In the genomic region with DNA sequence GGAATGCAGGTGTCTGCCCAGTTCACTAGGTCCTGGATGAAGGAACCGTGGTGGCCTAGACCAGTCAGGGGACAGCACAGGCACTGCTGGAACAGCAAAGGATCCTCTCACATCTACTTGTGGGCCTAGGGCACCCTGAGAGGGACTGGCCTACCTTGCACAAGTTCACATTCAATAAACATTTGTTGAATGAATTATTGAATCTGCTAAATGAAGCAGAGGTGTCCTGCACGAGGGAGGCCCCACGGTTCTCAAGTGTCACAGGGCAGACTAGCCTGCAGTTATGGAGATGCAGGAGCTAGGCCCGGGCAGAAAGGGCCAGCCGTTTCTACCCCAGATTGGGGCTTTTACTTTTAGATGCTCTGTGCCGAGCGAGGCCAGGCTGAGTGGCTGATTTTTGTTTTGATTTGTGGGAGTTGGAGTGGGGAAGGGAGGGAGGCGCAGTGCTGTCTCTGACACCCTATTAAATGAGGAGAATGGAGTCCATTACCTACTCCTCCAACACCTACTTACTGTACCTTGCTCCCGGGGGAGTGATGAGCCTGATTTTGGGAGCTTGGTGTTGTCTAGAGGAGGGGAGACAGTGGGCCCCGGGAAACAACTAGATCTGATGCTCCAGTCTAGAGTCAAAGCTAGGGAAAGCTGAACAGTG, we compare ENCODE assay signal across 2 cellular contexts.
TF ChIP-seq lines count a peak whose summit lies in the region.

No MANE protein-coding gene starts in this region.

TF ChIP-seq in SK-N-SH, 30 proteins besides CTCF, POLR2A, EP300 and RAD21:
- TF ChIP-seq JUND (IDR thresholded peaks at IDR 0.05) (no peak), ZBTB33 (IDR thresholded peaks at IDR 0.05; ENCODE audit: borderline replicate concordance, low read depth) (no peak), GATA2 (CRISPR knock-in tag; IDR thresholded peaks at IDR 0.05) (no peak), GABPA (IDR thresholded peaks at IDR 0.05; ENCODE audit: low read depth) (no peak), TCF12 (IDR thresholded peaks at IDR 0.05) (no peak), RCOR1 (IDR thresholded peaks at IDR 0.05; ENCODE audit: low read length) (no peak), SIN3A (IDR thresholded peaks at IDR 0.05; ENCODE audit: borderline replicate concordance, low read depth, low read length) (no peak), CHD2 (IDR thresholded peaks at IDR 0.05; ENCODE audit: low read length, partially characterized antibody) (no peak)

TF ChIP-seq in SK-N-SH treated with all-trans-retinoic acid at 6 μM for 48 hours, 23 proteins besides CTCF, POLR2A, EP300 and RAD21:
- no peak for TF ChIP-seq TOX (CRISPR knock-in tag; IDR thresholded peaks at IDR 0.05; ENCODE audit: borderline replicate concordance)
- no peak for TF ChIP-seq OSR1 (CRISPR knock-in tag; IDR thresholded peaks at IDR 0.05)
- no peak for TF ChIP-seq BACH2 (CRISPR knock-in tag; IDR thresholded peaks at IDR 0.05; ENCODE audit: borderline replicate concordance)
- TF ChIP-seq TCF4 (CRISPR knock-in tag; IDR thresholded peaks at IDR 0.05; ENCODE audit: borderline replicate concordance) = no peak
- TF ChIP-seq ZC3H10 (CRISPR knock-in tag; IDR thresholded peaks at IDR 0.05) = no peak
- no peak for TF ChIP-seq POU6F1 (CRISPR knock-in tag; IDR thresholded peaks at IDR 0.05; ENCODE audit: borderline replicate concordance, low read depth)
- no peak for TF ChIP-seq CREB5 (CRISPR knock-in tag; IDR thresholded peaks at IDR 0.05; ENCODE audit: low read depth)
- no peak for TF ChIP-seq SNAI2 (CRISPR knock-in tag; IDR thresholded peaks at IDR 0.05)
- no peak for TF ChIP-seq RARB (CRISPR knock-in tag; IDR thresholded peaks at IDR 0.05)
- no peak for TF ChIP-seq CSDC2 (CRISPR knock-in tag; IDR thresholded peaks at IDR 0.05)
- TF ChIP-seq GLIS3 (CRISPR knock-in tag; IDR thresholded peaks at IDR 0.05) = no peak
- TF ChIP-seq ESRRG (CRISPR knock-in tag; IDR thresholded peaks at IDR 0.05) = no peak
- TF ChIP-seq ISL1 (CRISPR knock-in tag; IDR thresholded peaks at IDR 0.05) = no peak
- TF ChIP-seq, protein P1, sequence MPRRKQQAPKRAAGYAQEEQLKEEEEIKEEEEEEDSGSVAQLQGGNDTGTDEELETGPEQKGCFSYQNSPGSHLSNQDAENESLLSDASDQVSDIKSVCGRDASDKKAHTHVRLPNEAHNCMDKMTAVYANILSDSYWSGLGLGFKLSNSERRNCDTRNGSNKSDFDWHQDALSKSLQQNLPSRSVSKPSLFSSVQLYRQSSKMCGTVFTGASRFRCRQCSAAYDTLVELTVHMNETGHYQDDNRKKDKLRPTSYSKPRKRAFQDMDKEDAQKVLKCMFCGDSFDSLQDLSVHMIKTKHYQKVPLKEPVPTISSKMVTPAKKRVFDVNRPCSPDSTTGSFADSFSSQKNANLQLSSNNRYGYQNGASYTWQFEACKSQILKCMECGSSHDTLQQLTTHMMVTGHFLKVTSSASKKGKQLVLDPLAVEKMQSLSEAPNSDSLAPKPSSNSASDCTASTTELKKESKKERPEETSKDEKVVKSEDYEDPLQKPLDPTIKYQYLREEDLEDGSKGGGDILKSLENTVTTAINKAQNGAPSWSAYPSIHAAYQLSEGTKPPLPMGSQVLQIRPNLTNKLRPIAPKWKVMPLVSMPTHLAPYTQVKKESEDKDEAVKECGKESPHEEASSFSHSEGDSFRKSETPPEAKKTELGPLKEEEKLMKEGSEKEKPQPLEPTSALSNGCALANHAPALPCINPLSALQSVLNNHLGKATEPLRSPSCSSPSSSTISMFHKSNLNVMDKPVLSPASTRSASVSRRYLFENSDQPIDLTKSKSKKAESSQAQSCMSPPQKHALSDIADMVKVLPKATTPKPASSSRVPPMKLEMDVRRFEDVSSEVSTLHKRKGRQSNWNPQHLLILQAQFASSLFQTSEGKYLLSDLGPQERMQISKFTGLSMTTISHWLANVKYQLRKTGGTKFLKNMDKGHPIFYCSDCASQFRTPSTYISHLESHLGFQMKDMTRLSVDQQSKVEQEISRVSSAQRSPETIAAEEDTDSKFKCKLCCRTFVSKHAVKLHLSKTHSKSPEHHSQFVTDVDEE (CRISPR knock-in tag; IDR thresholded peaks at IDR 0.05) = no peak
- TF ChIP-seq ZNF8 (CRISPR knock-in tag; IDR thresholded peaks at IDR 0.05) = no peak
